In genomic region chr17:16229912-16230561, GRCh38 we compare ENCODE assay signal across 7 cellular contexts. TPM values are rescaled to one million over a fixed set of nuclear protein-coding genes. Genes with fewer than 3 reads are reported as not detected.
DNase-seq lines count a peak whose midpoint lies in the region; ATAC-seq and TF ChIP-seq lines count a peak whose summit lies in the region.
"Not testable (repeated sequence)": the region's sequence is repeated elsewhere in the genome, so short reads cannot be mapped to it uniquely, and the experiment has no call there.

No MANE protein-coding gene starts in this region.

- H3K36me3 ChIP-seq in CD8-positive, alpha-beta T cell (ENCODE audit: insufficient read depth, low read length), result not testable (repeated sequence)

- intact Hi-C loops in CD8-positive, alpha-beta T cell (cut with DNase I, micrococcal nuclease), result loop anchor here in 1 of 2 experiments (5.0 kb wide), 1 partner anchor 37 kb away; no protein-coding TSS in a partner anchor
- intact Hi-C loops in MCF 10A (cut with micrococcal nuclease), result loop anchor here (1.0 kb wide), 1 partner anchor 56 kb away; no protein-coding TSS in a partner anchor

- CTCF ChIA-PET in CD8-positive, alpha-beta T cell (lab: Charles Lee), result not testable (repeated sequence)
- CTCF ChIA-PET in WTC11 (lab: Charles Lee), result interaction anchor here (1.1 kb wide), 1 partner anchor 133 kb away, joined by 3 read pairs; no protein-coding TSS in a partner anchor
- CTCF ChIA-PET in activated naive CD4-positive, alpha-beta T cell treated with anti-CD3 and anti-CD28 coated beads, Interleukin-2, amount 10 ng/mL, durations not matched to agents 7 days and 5 days (lab: Charles Lee), result interaction anchor here (0.7 to 0.8 kb wide), 3 partner anchors 10 to 282 kb away, joined by 3 read pairs; partner anchors contain the start of gene PIGL
- CTCF ChIA-PET in MCF 10A (lab: Yijun Ruan, JAX), result interaction anchor here (1.0 kb wide), 1 partner anchor 14 kb away, joined by 3 read pairs; no protein-coding TSS in a partner anchor

- peaks cover 32% of the 10 kb centered on the region for H3K4me1 Mint-ChIP-seq in CD8-positive, alpha-beta T cell (ENCODE audit: low read depth)
- not testable (repeated sequence) for H3K4me1 Mint-ChIP-seq in WTC11
- peaks cover 19% of the 10 kb centered on the region for H3K4me1 Mint-ChIP-seq in activated naive CD4-positive, alpha-beta T cell treated with anti-CD3 and anti-CD28 coated beads, Interleukin-2, amount 10 ng/mL, durations not matched to agents 7 days and 5 days
- H3K4me1 Mint-ChIP-seq in MCF 10A (ENCODE audit: insufficient read depth, unreplicated experiment), result peaks cover 11% of the 10 kb centered on the region
- H3K4me1 Mint-ChIP-seq in natural killer cell treated with Interleukin-12 subunit alpha and Interleukin-12 subunit beta and Interleukin-15 and Interleukin-18, amount 100 ng/mL, for 72 hours (ENCODE audit: low read depth in 2 of 2), result peaks cover 15 to 17% of the 10 kb centered on the region in 2 donors

- H3K27ac ChIP-seq in CD8-positive, alpha-beta T cell (ENCODE audit: low read depth, low read length), result not testable (repeated sequence)

- peaks cover 39% of the 10 kb centered on the region for H3K36me3 Mint-ChIP-seq in CD8-positive, alpha-beta T cell
- not testable (repeated sequence) for H3K36me3 Mint-ChIP-seq in WTC11; natural killer cell treated with Interleukin-12 subunit alpha and Interleukin-12 subunit beta and Interleukin-15 and Interleukin-18, amount 100 ng/mL, for 72 hours
- peaks cover 18% of the 10 kb centered on the region for H3K36me3 Mint-ChIP-seq in activated naive CD4-positive, alpha-beta T cell treated with anti-CD3 and anti-CD28 coated beads, Interleukin-2, amount 10 ng/mL, durations not matched to agents 7 days and 5 days
- peaks cover 17% of the 10 kb centered on the region for H3K36me3 Mint-ChIP-seq in MCF 10A (ENCODE audit: insufficient read depth, unreplicated experiment)

- POLR2A ChIA-PET in CD8-positive, alpha-beta T cell (lab: Charles Lee), result interaction anchor here (1.2 kb wide), 1 partner anchor 13 kb away, joined by 5 read pairs; the partner anchor contains the start of gene PIGL
- POLR2A ChIA-PET in WTC11 (lab: Charles Lee) (interaction anchor here (0.6 to 1.0 kb wide), 2 partner anchors 15 to 1927 kb away, joined by 4 read pairs; partner anchors contain the start of gene NCOR1), MCF 10A (lab: Yijun Ruan, JAX) (interaction anchor here (0.6 kb wide), 1 partner anchor 34 kb away, joined by 3 read pairs; no protein-coding TSS in a partner anchor)

- not testable (repeated sequence) for H3K4me1 ChIP-seq in CD8-positive, alpha-beta T cell (ENCODE audit: insufficient read depth, low read length)

- TF ChIP-seq CTCF in CD8-positive, alpha-beta T cell (IDR thresholded peaks at IDR 0.05); WTC11 (IDR thresholded peaks at IDR 0.05); MCF 10A (IDR thresholded peaks at IDR 0.05; ENCODE audit: unreplicated experiment): not testable (repeated sequence)

- not testable (repeated sequence) for DNase-seq in CD8-positive, alpha-beta T cell; WTC11 (ENCODE audit: low spot score); activated naive CD4-positive, alpha-beta T cell treated with anti-CD3 and anti-CD28 coated beads, Interleukin-2, amount 10 ng/mL, durations not matched to agents 7 days and 5 days; MCF 10A (ENCODE audit: unreplicated experiment); natural killer cell treated with Interleukin-12 subunit alpha and Interleukin-12 subunit beta and Interleukin-15 and Interleukin-18, amount 100 ng/mL, for 72 hours (ENCODE audit: low spot score)
- peak; percentile 55 for DNase-seq in Jurkat, Clone E6-1 (ENCODE audit: low read depth, low spot score)
- DNase-seq in activated CD8-positive, alpha-beta memory T cell treated with anti-CD3 and anti-CD28 coated beads, Interleukin-2, amount 50 U/mL, for 48 hours, result peak; percentile 51

- not testable (repeated sequence) for H3K27me3 Mint-ChIP-seq in CD8-positive, alpha-beta T cell (ENCODE audit: low read depth); WTC11 (ENCODE audit: low read depth); activated naive CD4-positive, alpha-beta T cell treated with anti-CD3 and anti-CD28 coated beads, Interleukin-2, amount 10 ng/mL, durations not matched to agents 7 days and 5 days; MCF 10A (ENCODE audit: insufficient read depth, unreplicated experiment); natural killer cell treated with Interleukin-12 subunit alpha and Interleukin-12 subunit beta and Interleukin-15 and Interleukin-18, amount 100 ng/mL, for 72 hours

- BruUV-seq in MCF 10A (replicated peaks; lab: Mats Ljungman, UMichigan), result not testable (repeated sequence)

- peak overlapping the region; percentile 2 for H3K4me3 Mint-ChIP-seq in CD8-positive, alpha-beta T cell
- H3K4me3 Mint-ChIP-seq in WTC11; activated naive CD4-positive, alpha-beta T cell treated with anti-CD3 and anti-CD28 coated beads, Interleukin-2, amount 10 ng/mL, durations not matched to agents 7 days and 5 days; MCF 10A (ENCODE audit: unreplicated experiment): not testable (repeated sequence)
- peak overlapping the region; percentile 84 for H3K4me3 Mint-ChIP-seq in natural killer cell treated with Interleukin-12 subunit alpha and Interleukin-12 subunit beta and Interleukin-15 and Interleukin-18, amount 100 ng/mL, for 72 hours

- ATAC-seq in CD8-positive, alpha-beta T cell; WTC11: not testable (repeated sequence)
- peak in 1 of 2 donors; percentile 29 for ATAC-seq in natural killer cell treated with Interleukin-12 subunit alpha and Interleukin-12 subunit beta and Interleukin-15 and Interleukin-18, amount 100 ng/mL, for 72 hours

- H3K9me3 ChIP-seq in CD8-positive, alpha-beta T cell (ENCODE audit: low read length), result not testable (repeated sequence)

- peak overlapping the region; percentile 29 for H3K27ac Mint-ChIP-seq in CD8-positive, alpha-beta T cell
- H3K27ac Mint-ChIP-seq in WTC11 (peak overlapping the region; percentile 0; the same call in 1 of the 2 replicates), MCF 10A (ENCODE audit: low read depth, unreplicated experiment) (peak overlapping the region; percentile 12)
- peak overlapping the region; percentile 19 for H3K27ac Mint-ChIP-seq in activated naive CD4-positive, alpha-beta T cell treated with anti-CD3 and anti-CD28 coated beads, Interleukin-2, amount 10 ng/mL, durations not matched to agents 7 days and 5 days
- peak overlapping the region; percentile 55 to 84 for H3K27ac Mint-ChIP-seq in natural killer cell treated with Interleukin-12 subunit alpha and Interleukin-12 subunit beta and Interleukin-15 and Interleukin-18, amount 100 ng/mL, for 72 hours

- H3K27me3 ChIP-seq in CD8-positive, alpha-beta T cell (ENCODE audit: insufficient read depth, low read length), result not testable (repeated sequence)

- H3K9me3 Mint-ChIP-seq in CD8-positive, alpha-beta T cell; WTC11; activated naive CD4-positive, alpha-beta T cell treated with anti-CD3 and anti-CD28 coated beads, Interleukin-2, amount 10 ng/mL, durations not matched to agents 7 days and 5 days; MCF 10A (ENCODE audit: unreplicated experiment); natural killer cell treated with Interleukin-12 subunit alpha and Interleukin-12 subunit beta and Interleukin-15 and Interleukin-18, amount 100 ng/mL, for 72 hours: not testable (repeated sequence)

- not testable (repeated sequence) for H3K4me3 ChIP-seq in CD8-positive, alpha-beta T cell (ENCODE audit: low read depth, low read length); Jurkat, Clone E6-1 (ENCODE audit: low read length)

RNA-seq across cellular contexts. Expression of gene PIGL, which starts 13.0 kb away (rescaled TPM):
- 10 to 100 TPM; 36.7 to 40.9 TPM for total RNA-seq in CD8-positive, alpha-beta T cell
- polyA plus RNA-seq in Jurkat, Clone E6-1 (2012; ENCODE audit: insufficient read depth, insufficient read length), result 27.9 TPM
- total RNA-seq in WTC11 (2021) (24.5 to 44.1 TPM (median 28.1 TPM) in 3 replicates), MCF 10A (2022) (28.5 and 31.3 TPM in 2 replicates)
- 10 to 100 TPM; 26.4 to 67.4 TPM for total RNA-seq in natural killer cell treated with Interleukin-12 subunit alpha and Interleukin-12 subunit beta and Interleukin-15 and Interleukin-18, amount 100 ng/mL, for 72 hours

RNA-seq across cellular contexts. Expression of gene NCOR1, which starts 14.7 kb away (rescaled TPM):
- total RNA-seq in CD8-positive, alpha-beta T cell, result 100 to 1,000 TPM; 119 TPM
- polyA plus RNA-seq in Jurkat, Clone E6-1 (2012; ENCODE audit: insufficient read depth, insufficient read length), result 75.3 TPM
- total RNA-seq in WTC11 (2021), result 107 to 124 TPM (median 116 TPM) in 3 replicates
- 120 and 138 TPM in 2 replicates for total RNA-seq in MCF 10A (2022)
- 100 to 1,000 TPM; 146 to 193 TPM for total RNA-seq in natural killer cell treated with Interleukin-12 subunit alpha and Interleukin-12 subunit beta and Interleukin-15 and Interleukin-18, amount 100 ng/mL, for 72 hours

Comparison
In these comparisons a context has a peak if more than half of its experiments do, and no peak if none do; other contexts are left out.
1. H3K27ac Mint-ChIP-seq: peak in every context shown above with its lines; median percentile 70 in natural killer cell treated with Interleukin-12 subunit alpha and Interleukin-12 subunit beta and Interleukin-15 and Interleukin-18, amount 100 ng/mL, for 72 hours; 29 in CD8-positive, alpha-beta T cell; 19 in activated naive CD4-positive, alpha-beta T cell treated with anti-CD3 and anti-CD28 coated beads, Interleukin-2, amount 10 ng/mL, durations not matched to agents 7 days and 5 days; 12 in MCF 10A; 0 in WTC11.